ENCODE assay signal across 16 cellular contexts in genomic region chr6:37041521-37041920, GRCh38. TPM values are rescaled to one million over a fixed set of nuclear protein-coding genes. Genes with fewer than 3 reads are reported as not detected.
"Had no signal": no experiment of that assay in that cellular context is flagged by ENCODE, and none has a peak within 500 bp of the region (broad histone marks: within the 10 kb centered on the region; RNA-seq: fewer than 3 reads in every experiment).

No MANE protein-coding gene starts in this region.

- H3K27ac Mint-ChIP-seq: nephron progenitor cell had no signal

- H3K27me3 ChIP-seq: cardiac muscle cell, colonic mucosa, heart left ventricle, sigmoid colon, suprapubic skin, upper lobe of left lung had no signal

- H3K9me3 ChIP-seq: colonic mucosa, heart left ventricle, sigmoid colon, suprapubic skin, upper lobe of left lung had no signal

- H3K36me3 ChIP-seq: cardiac muscle cell, colonic mucosa, heart left ventricle, sigmoid colon, suprapubic skin, upper lobe of left lung had no signal

- ATAC-seq: heart left ventricle, SK-N-SH treated with all-trans-retinoic acid at 6 μM for 48 hours had no signal

- H3K27ac ChIP-seq: cardiac muscle cell, colonic mucosa, heart left ventricle, sigmoid colon, suprapubic skin, upper lobe of left lung had no signal

- H3K4me3 ChIP-seq: cardiac muscle cell, colonic mucosa, heart left ventricle, sigmoid colon, suprapubic skin, upper lobe of left lung had no signal

- H3K9me3 Mint-ChIP-seq: nephron progenitor cell had no signal

- H3K4me1 Mint-ChIP-seq: nephron progenitor cell had no signal

- H3K4me3 Mint-ChIP-seq: nephron progenitor cell had no signal

- DNase-seq: activated effector memory CD4-positive, alpha-beta T cell treated with anti-CD3 and anti-CD28 coated beads, Interleukin-2, amount 50 U/mL, for 16 hours; colonic mucosa; effector CD8-positive, alpha-beta T cell; heart left ventricle; mammary epithelial cell; nephron progenitor cell; SHP77; sigmoid colon; stimulated activated CD4-positive, alpha-beta T cell treated with anti-CD3 and anti-CD28 coated beads, Interleukin-2, amount 100 ng/mL, for 24 hours; stimulated activated naive CD4-positive, alpha-beta T cell; upper lobe of left lung had no signal

RNA-seq across cellular contexts. Expression of gene FGD2, which starts 36.1 kb away (rescaled TPM):
- total RNA-seq: cardiac muscle cell, fibroblast of lung, mammary epithelial cell, pulmonary artery endothelial cell had no signal
- polyA plus RNA-seq: fibroblast of lung, mammary epithelial cell had no signal
